1 cellular context compared by ENCODE assay signal in genomic region chr1:229625893-229626831, GRCh38.
TF ChIP-seq lines count a peak whose summit lies in the region.

Gene TAF5L, minus strand, starts transcription at chr1:229626122. Its CDS starts 11,640 bp downstream, at chr1:229614482.
Gene URB2, plus strand, starts transcription at chr1:229626247. Its CDS starts 1,387 bp downstream, at chr1:229627634.

TF ChIP-seq in HepG2, 621 proteins besides CTCF, POLR2A, EP300 and RAD21 (continued from another document and continues in another):
- TF ChIP-seq HMGXB3 (CRISPR knock-in tag; IDR thresholded peaks at IDR 0.05; ENCODE audit: borderline replicate concordance), result no peak
- TF ChIP-seq BRF2 (CRISPR knock-in tag; IDR thresholded peaks at IDR 0.05), result no peak
- TF ChIP-seq ZNF235 (CRISPR knock-in tag; IDR thresholded peaks at IDR 0.05; ENCODE audit: borderline replicate concordance), result peak; percentile 46; the same call in 1 of the 2 replicates
- no peak for TF ChIP-seq ZBTB8A (CRISPR knock-in tag; IDR thresholded peaks at IDR 0.05; ENCODE audit: borderline replicate concordance, low read depth)
- TF ChIP-seq SETDB1 (CRISPR knock-in tag; IDR thresholded peaks at IDR 0.05; ENCODE audit: borderline replicate concordance), result no peak
- peak; percentile 72; the same call in 1 of the 2 replicates for TF ChIP-seq HBP1 (CRISPR knock-in tag; IDR thresholded peaks at IDR 0.05; ENCODE audit: low read depth)
- TF ChIP-seq MEIS2 (CRISPR knock-in tag; IDR thresholded peaks at IDR 0.05), result no peak; the same call in none of the 2 replicates
- no peak for TF ChIP-seq REL (CRISPR knock-in tag; conservative IDR thresholded peaks at IDR 0.05)
- TF ChIP-seq ZNF512B (CRISPR knock-in tag; IDR thresholded peaks at IDR 0.05; ENCODE audit: borderline replicate concordance), result no peak
- peak; percentile 89 for TF ChIP-seq ZBTB25 (CRISPR knock-in tag; IDR thresholded peaks at IDR 0.05)
- TF ChIP-seq ZBTB44 (CRISPR knock-in tag; IDR thresholded peaks at IDR 0.05), result no peak; the same call in 1 of the 2 replicates
- TF ChIP-seq STAG1 (CRISPR knock-in tag; IDR thresholded peaks at IDR 0.05), result no peak
- peak; percentile 66; the same call in 1 of the 2 replicates for TF ChIP-seq ZGPAT (CRISPR knock-in tag; IDR thresholded peaks at IDR 0.05)
- no peak for TF ChIP-seq ZNF383 (CRISPR knock-in tag; IDR thresholded peaks at IDR 0.05; ENCODE audit: borderline replicate concordance)
- no peak for TF ChIP-seq XBP1 (CRISPR knock-in tag; IDR thresholded peaks at IDR 0.05)
- TF ChIP-seq ZBTB3 (CRISPR knock-in tag; IDR thresholded peaks at IDR 0.05; ENCODE audit: borderline replicate concordance, low read depth), result no peak
- 0 out of 2 replicates have a peak, but pooled peaks have one; percentile 65 for TF ChIP-seq NFE2L1 (CRISPR knock-in tag; IDR thresholded peaks at IDR 0.05; ENCODE audit: borderline replicate concordance)
- TF ChIP-seq AGO2 (optimal IDR thresholded peaks at IDR 0.05; ENCODE audit: low read depth, low read length), result peak; percentile 61
- no peak for TF ChIP-seq ZNF280D (CRISPR knock-in tag; IDR thresholded peaks at IDR 0.05)
- no peak for TF ChIP-seq CHD2 (IDR thresholded peaks at IDR 0.05; ENCODE audit: low read depth, low read length)
- no peak for TF ChIP-seq SMYD3 (CRISPR knock-in tag; IDR thresholded peaks at IDR 0.05)
- TF ChIP-seq ZNF547 (CRISPR knock-in tag; IDR thresholded peaks at IDR 0.05), result peak; percentile 61
- TF ChIP-seq BCLAF1 (IDR thresholded peaks at IDR 0.05), result no peak
- no peak for TF ChIP-seq ZNF7 (CRISPR knock-in tag; IDR thresholded peaks at IDR 0.05)
- peak; percentile 74 for TF ChIP-seq POLR2G (IDR thresholded peaks at IDR 0.05; ENCODE audit: low read depth, low read length)
- TF ChIP-seq ZNF597 (CRISPR knock-in tag; IDR thresholded peaks at IDR 0.05), result no peak
- TF ChIP-seq DNMT3B (CRISPR knock-in tag; conservative IDR thresholded peaks at IDR 0.05), result no peak
- peak; percentile 95 for TF ChIP-seq ZNF639 (CRISPR knock-in tag; conservative IDR thresholded peaks at IDR 0.05)
- 0 out of 2 replicates have a peak, but pooled peaks have one; percentile 52 for TF ChIP-seq ZNF713 (CRISPR knock-in tag; IDR thresholded peaks at IDR 0.05)
- peak; percentile 88 for TF ChIP-seq ZNF607 (CRISPR knock-in tag; IDR thresholded peaks at IDR 0.05; ENCODE audit: borderline replicate concordance)
- TF ChIP-seq CC2D1A (CRISPR knock-in tag; IDR thresholded peaks at IDR 0.05), result no peak
